Comparison of ENCODE assay signal across 24 cellular contexts in genomic region chr6:54003316-54003715, GRCh38.
DNase-seq lines count a peak whose midpoint lies in the region; FAIRE-seq and TF ChIP-seq lines count a peak whose summit lies in the region.
"Had no signal": no experiment of that assay in that cellular context is flagged by ENCODE, and none has a peak within 500 bp of the region (broad histone marks: within the 10 kb centered on the region; RNA-seq: fewer than 3 reads in every experiment).

No MANE protein-coding gene starts in this region.

- no peak overlapping the region for H3K4ac ChIP-seq in mesendoderm (ENCODE audit: low read depth, low read length)

- no peak for DNase-seq in mammary epithelial cell
- no peak for DNase-seq in breast epithelium (ENCODE audit: low spot score in 2 of 2)
- DNase-seq in RWPE1 (ENCODE audit: low spot score), result peak; percentile 22
- peak; percentile 69 for DNase-seq in mesendoderm
- DNase-seq in GM12891 (ENCODE audit: insufficient read length, low spot score), result no peak
- DNase-seq in central memory CD4-positive, alpha-beta T cell, result no peak
- no peak for DNase-seq in stimulated activated CD4-positive, alpha-beta T cell treated with anti-CD3 and anti-CD28 coated beads, Interleukin-12 subunit alpha, Interleukin-12 subunit beta, amount 100 ng/mL, for 4 hours
- DNase-seq: ACHN; BE2C; CD8-positive, alpha-beta memory T cell; DMS 273 treated with DMSO at 0.1 percent for 48 hours; DMS79; GM23248; H9; IMR-90; KG1; MM.1S; NCI-H2029 treated with DMSO at 0.1 percent for 48 hours; NCI-H2227 treated with DMSO at 0.1 percent for 48 hours; NCI-H526 treated with DMSO at 0.1 percent for 48 hours; SIG-M5 had no signal

- H3K27me3 ChIP-seq in mammary epithelial cell (ENCODE audit: insufficient read depth, low read length), result no peaks in the 10 kb centered on the region
- H3K27me3 ChIP-seq in breast epithelium, result no peaks in the 10 kb centered on the region
- no peaks in the 10 kb centered on the region for H3K27me3 ChIP-seq in mesendoderm (ENCODE audit: insufficient read depth, low read length, poor library complexity)
- H3K27me3 ChIP-seq: BE2C had no signal

- WGBS in mammary epithelial cell (ENCODE audit: low coverage, missing lambda C conversion rate), result 40% methylated on average over 1 of the region's 1 CpG
- no CpG with 5 or more reads among the region's 1 CpG for WGBS in mesendoderm (ENCODE audit: extremely low coverage, insufficient coverage, low lambda C conversion rate)

- no peak overlapping the region for H3K56ac ChIP-seq in mesendoderm (ENCODE audit: low read length)

- TF ChIP-seq CTCF in mammary epithelial cell (conservative IDR thresholded peaks at IDR 0.05 in 1 of 2, IDR thresholded peaks at IDR 0.05 in 1 of 2; ENCODE audit: extremely low read depth in 1 of 2, insufficient read depth in 1 of 2, low read depth in 1 of 2, low read length in 2 of 2), result no peak
- no peak for TF ChIP-seq CTCF in breast epithelium (IDR thresholded peaks at IDR 0.05)
- TF ChIP-seq CTCF in RWPE1 (conservative IDR thresholded peaks at IDR 0.05; ENCODE audit: low read depth), result no peak

- H3K79me1 ChIP-seq in mesendoderm (ENCODE audit: low read length), result no peaks in the 10 kb centered on the region

- no peak overlapping the region for H4K8ac ChIP-seq in mesendoderm (ENCODE audit: low read depth, low read length)

- CTCF ChIA-PET in mammary epithelial cell (lab: Charles Lee; ENCODE audit: low non-redundant PET), result no interaction called here
- CTCF ChIA-PET in RWPE1 (lab: Yijun Ruan, JAX), result interaction anchor here (0.6 kb wide), 1 partner anchor 173 kb away, joined by 3 read pairs; no protein-coding TSS in a partner anchor

- POLR2A ChIA-PET in RWPE1 (lab: Yijun Ruan, JAX; ENCODE audit: low non-redundant PET), result no interaction called here

- no peak overlapping the region for H2BK120ac ChIP-seq in mesendoderm (ENCODE audit: low read depth, low read length)

- BruUV-seq in mammary epithelial cell (replicated peaks; lab: Mats Ljungman, UMichigan), result no TSS peak

- no peak overlapping the region for H3K27ac ChIP-seq in mammary epithelial cell (ENCODE audit: insufficient read depth, low read depth, low read length)
- H3K27ac ChIP-seq in breast epithelium, result no peak overlapping the region
- no peak overlapping the region for H3K27ac ChIP-seq in RWPE1
- no peak overlapping the region for H3K27ac ChIP-seq in mesendoderm (ENCODE audit: low read depth, low read length)
- H3K27ac ChIP-seq: 22Rv1, GM23248, SK-N-MC had no signal

- H4K5ac ChIP-seq in mesendoderm (ENCODE audit: low read length), result no peak overlapping the region

- H3K18ac ChIP-seq in mesendoderm (ENCODE audit: low read length), result peak overlapping the region; percentile 18

- H2AK5ac ChIP-seq in mesendoderm (ENCODE audit: low read length), result no peak overlapping the region

- no peak for TF ChIP-seq POLR2A in breast epithelium (IDR thresholded peaks at IDR 0.05)
- TF ChIP-seq POLR2A in GM12891 (IDR thresholded peaks at IDR 0.05; ENCODE audit: low read depth, low read length), result no peak

- no peak for FAIRE-seq in GM12891 (lab: Jason Lieb, UNC)
- FAIRE-seq: GM18507 had no signal

- H2AFZ ChIP-seq in mammary epithelial cell (ENCODE audit: low read depth, low read length), result peak overlapping the region; percentile 22
- H2AFZ ChIP-seq: GM23248 had no signal

- no peak overlapping the region for H2BK5ac ChIP-seq in mesendoderm (ENCODE audit: low read length)

- dilution Hi-C loops in mammary epithelial cell (cut with HindIII; ENCODE audit: low sequenced_read_pairs), result no loop called here

- in situ Hi-C loops in mammary epithelial cell (cut with MboI; ENCODE audit: low sequenced_read_pairs in 2 of 2), result no loop called here

- H3K9me3 ChIP-seq in mammary epithelial cell (replicated peaks; ENCODE audit: insufficient read depth, low read length), result no peaks in the 10 kb centered on the region
- no peaks in the 10 kb centered on the region for H3K9me3 ChIP-seq in breast epithelium
- H3K9me3 ChIP-seq: BE2C had no signal

- H3K9ac ChIP-seq in mammary epithelial cell (ENCODE audit: insufficient read depth, low read length) (no peak overlapping the region), mesendoderm (ENCODE audit: low read length) (no peak overlapping the region)
- H3K9ac ChIP-seq: GM23248 had no signal

- H3K4me2 ChIP-seq in mammary epithelial cell (ENCODE audit: insufficient read depth, low read depth, low read length) (peak overlapping the region; percentile 34), mesendoderm (ENCODE audit: low read length) (no peak overlapping the region)

- intact Hi-C loops in mammary epithelial cell (cut with micrococcal nuclease), result no loop called here
- intact Hi-C loops in breast epithelium (cut with DNase I; ENCODE audit: low total_unique reads), result no loop called here

- H3K36me3 ChIP-seq in mammary epithelial cell (ENCODE audit: insufficient read depth, low read length) (no peaks in the 10 kb centered on the region), breast epithelium (no peaks in the 10 kb centered on the region), mesendoderm (ENCODE audit: control insufficient read depth, insufficient read depth, low read length) (no peaks in the 10 kb centered on the region)
- H3K36me3 ChIP-seq: BE2C had no signal

- H3K4me3 ChIP-seq in mammary epithelial cell (replicated peaks in 1 of 3; ENCODE audit: insufficient read depth in 1 of 3, low read depth in 2 of 3, low read length in 3 of 3), result no peak overlapping the region
- H3K4me3 ChIP-seq in breast epithelium, result no peak overlapping the region
- H3K4me3 ChIP-seq in mesendoderm (ENCODE audit: low read length), result no peak overlapping the region
- H3K4me3 ChIP-seq: GM23248, SK-N-MC had no signal

- no peak overlapping the region for H3K23ac ChIP-seq in mesendoderm (ENCODE audit: low read length)

- H4K20me1 ChIP-seq in mammary epithelial cell (ENCODE audit: insufficient read depth, low read length), result no peaks in the 10 kb centered on the region

- H2BK15ac ChIP-seq in mesendoderm (replicated peaks; ENCODE audit: low read depth), result no peak overlapping the region

- peaks cover 18% of the 10 kb centered on the region for H3K4me1 ChIP-seq in mammary epithelial cell (ENCODE audit: insufficient read depth, low read length)
- H3K4me1 ChIP-seq in breast epithelium, result no peaks in the 10 kb centered on the region
- H3K4me1 ChIP-seq in mesendoderm (ENCODE audit: control insufficient read depth, low read depth, low read length), result no peaks in the 10 kb centered on the region
- H3K4me1 ChIP-seq: BE2C had no signal

- H3K79me2 ChIP-seq in mammary epithelial cell (ENCODE audit: insufficient read depth, low read length) (no peaks in the 10 kb centered on the region), mesendoderm (ENCODE audit: control insufficient read depth, insufficient read depth, low read length) (no peaks in the 10 kb centered on the region)

TF ChIP-seq in GM12891, 5 proteins besides CTCF, POLR2A, EP300 and RAD21:
- TF ChIP-seq PAX5 (IDR thresholded peaks at IDR 0.05; ENCODE audit: insufficient read depth, low read length, severe bottlenecking) (no peak), TAF1 (IDR thresholded peaks at IDR 0.05; ENCODE audit: low read depth, low read length) (no peak), POLR2AphosphoS5 (IDR thresholded peaks at IDR 0.05; ENCODE audit: low read depth, low read length) (no peak), SPI1 (IDR thresholded peaks at IDR 0.05; ENCODE audit: low read depth, low read length) (no peak), POU2F2 (IDR thresholded peaks at IDR 0.05; ENCODE audit: low read depth, low read length) (no peak)

Comparison
In these comparisons a context has a peak if more than half of its experiments do, and no peak if none do; other contexts are left out.
1. DNase-seq: peak in RWPE1 (single experiment) and mesendoderm (single experiment); none in mammary epithelial cell (single experiment), breast epithelium (0 of 2), GM12891 (single experiment), central memory CD4-positive, alpha-beta T cell (single experiment) and stimulated activated CD4-positive, alpha-beta T cell treated with anti-CD3 and anti-CD28 coated beads, Interleukin-12 subunit alpha, Interleukin-12 subunit beta, amount 100 ng/mL, for 4 hours (single experiment).